30 cellular contexts compared by ENCODE assay signal in the genomic region with DNA sequence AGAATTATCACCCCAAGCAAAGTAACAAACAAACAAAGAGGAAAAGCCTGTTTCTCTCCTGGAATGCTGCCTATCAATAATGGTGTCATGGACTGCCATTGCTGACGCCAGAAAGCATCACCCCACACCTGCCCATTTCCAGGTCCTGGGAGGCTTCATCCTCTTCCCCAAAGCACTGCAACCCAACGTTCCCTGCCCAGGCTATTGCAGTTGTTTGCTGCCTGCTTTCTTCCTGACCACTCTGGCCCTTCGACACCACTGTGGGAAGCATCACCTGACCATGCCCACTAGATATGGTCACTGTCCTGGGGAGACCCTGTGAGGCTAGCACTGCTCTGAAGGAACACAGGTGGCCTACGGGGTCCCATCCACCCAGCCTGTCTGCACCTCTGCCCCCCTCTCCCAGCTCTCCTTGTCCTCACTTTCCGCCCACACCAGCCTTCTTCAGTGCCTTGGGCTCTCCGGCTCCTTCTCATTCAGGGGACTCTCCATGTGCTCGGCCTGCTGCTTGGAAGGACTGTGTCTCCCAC.
"Had no signal": no experiment of that assay in that cellular context is flagged by ENCODE, and none has a peak within 500 bp of the region (broad histone marks: within the 10 kb centered on the region; RNA-seq: fewer than 3 reads in every experiment).

No MANE protein-coding gene starts in this region.

- DNase-seq: activated B cell treated with CpG ODN at 0.5 μM for 24 hours; activated CD4-positive, alpha-beta T cell treated with anti-CD3 and anti-CD28 coated beads for 48 hours; activated CD4-positive, alpha-beta T cell treated with anti-CD3 and anti-CD28 coated beads, Interleukin-2, amount 50 U/mL, for 1 hour; activated CD4-positive, alpha-beta T cell treated with anti-CD3 and anti-CD28 coated beads, Interleukin-2, amount 50 U/mL, for 48 hours; activated CD8-positive, alpha-beta memory T cell treated with anti-CD3 and anti-CD28 coated beads for 24 hours; activated CD8-positive, alpha-beta T cell treated with anti-CD3 and anti-CD28 coated beads for 36 hours; activated effector memory CD4-positive, alpha-beta T cell treated with Interleukin-2 at 50 U/mL for 16 hours; activated gamma-delta T cell treated with Interleukin-2 at 50 U/mL for 16 hours; activated naive CD4-positive, alpha-beta T cell treated with anti-CD3 and anti-CD28 coated beads, Interleukin-2, amount 50 U/mL, for 16 hours; activated naive CD4-positive, alpha-beta T cell treated with Interleukin-2 at 50 U/mL for 16 hours; activated T-cell treated with anti-CD3 and anti-CD28 coated beads, Interleukin-2, amount 50 U/mL, for 4 hours; amniotic stem cell; anterior cingulate cortex; brain microvascular endothelial cell; dorsolateral prefrontal cortex; effector CD4-positive, alpha-beta T cell; effector memory CD8-positive, alpha-beta T cell; foreskin fibroblast; SW 1271; T-cell; T-helper 9 cell; WERI-Rb-1 had no signal

- H3K27ac ChIP-seq: brain microvascular endothelial cell, coronary artery, dorsolateral prefrontal cortex, epithelial cell of prostate, WERI-Rb-1 had no signal

- H3K36me3 Mint-ChIP-seq: activated naive CD8-positive, alpha-beta T cell; T-cell had no signal

- H3K36me3 ChIP-seq: brain microvascular endothelial cell, WERI-Rb-1 had no signal

- H3K4me1 Mint-ChIP-seq: activated B cell treated with CpG ODN at 0.5 μM for 24 hours; activated T-helper 17 cell treated with anti-CD3 and anti-CD28 coated beads, Interleukin-2, amount 50 U/mL, for 72 hours; central memory CD8-positive, alpha-beta T cell; T-cell had no signal

- H3K4me3 ChIP-seq: coronary artery, dorsolateral prefrontal cortex had no signal

- H3K27me3 ChIP-seq: brain microvascular endothelial cell had no signal

- H3K27ac Mint-ChIP-seq: activated B cell treated with CpG ODN at 0.5 μM for 24 hours; activated CD8-positive, alpha-beta T cell treated with anti-CD3 and anti-CD28 coated beads for 36 hours; activated naive CD8-positive, alpha-beta T cell; activated T-helper 17 cell treated with anti-CD3 and anti-CD28 coated beads, Interleukin-2, amount 50 U/mL, for 72 hours; dendritic cell treated with granulocyte-macrophage colony-stimulating factor and Interleukin-4, amounts not matched to agents 40 ng/mL and 50 ng/mL, for 4 days; effector memory CD8-positive, alpha-beta T cell; T-cell; T-helper 1 cell treated with Interleukin-12 subunit alpha and Interleukin-12 subunit beta and Interleukin-4 antibody, amounts not matched to agents 30 μg/mL and 1 μg/mL, for 36 hours had no signal

- H3K4me3 Mint-ChIP-seq: activated B cell treated with CpG ODN at 0.5 μM for 24 hours; activated CD8-positive, alpha-beta T cell treated with anti-CD3 and anti-CD28 coated beads for 36 hours; activated naive CD8-positive, alpha-beta T cell; activated T-cell treated with anti-CD3 and anti-CD28 coated beads, Interleukin-2, amount 50 U/mL, for 4 hours; activated T-helper 17 cell treated with anti-CD3 and anti-CD28 coated beads, Interleukin-2, amount 50 U/mL, for 72 hours; central memory CD8-positive, alpha-beta T cell; dendritic cell treated with granulocyte-macrophage colony-stimulating factor and Interleukin-4, amounts not matched to agents 40 ng/mL and 50 ng/mL, for 4 days; effector memory CD8-positive, alpha-beta T cell; T-cell; T-helper 1 cell treated with Interleukin-12 subunit alpha and Interleukin-12 subunit beta and Interleukin-4 antibody, amounts not matched to agents 30 μg/mL and 1 μg/mL, for 36 hours had no signal

- H3K27me3 Mint-ChIP-seq: central memory CD8-positive, alpha-beta T cell had no signal

- H3K9me3 Mint-ChIP-seq: activated B cell treated with CpG ODN at 0.5 μM for 24 hours; activated CD8-positive, alpha-beta T cell treated with anti-CD3 and anti-CD28 coated beads for 36 hours; activated T-cell treated with anti-CD3 and anti-CD28 coated beads, Interleukin-2, amount 50 U/mL, for 4 hours; dendritic cell treated with granulocyte-macrophage colony-stimulating factor and Interleukin-4, amounts not matched to agents 40 ng/mL and 50 ng/mL, for 4 days; T-helper 1 cell treated with Interleukin-12 subunit alpha and Interleukin-12 subunit beta and Interleukin-4 antibody, amounts not matched to agents 30 μg/mL and 1 μg/mL, for 36 hours had no signal

- ATAC-seq: activated CD4-positive, CD25-positive, alpha-beta regulatory T cell treated with anti-CD3 and anti-CD28 coated beads, Interleukin-2, amount 50 U/mL, for 24 hours; activated CD8-positive, alpha-beta T cell treated with anti-CD3 and anti-CD28 coated beads for 36 hours; activated T-cell treated with anti-CD3 and anti-CD28 coated beads, Interleukin-2, amount 50 U/mL, for 4 hours; activated T-helper 17 cell treated with anti-CD3 and anti-CD28 coated beads, Interleukin-2, amount 50 U/mL, for 72 hours; effector memory CD8-positive, alpha-beta T cell; T-cell had no signal
